ENCODE assay signal across 1 cellular context in genomic region chr2:217801711-217802110, GRCh38.
TF ChIP-seq lines count a peak whose summit lies in the region.

No MANE protein-coding gene starts in this region.

TF ChIP-seq in IMR-90, 13 proteins besides CTCF, POLR2A, EP300 and RAD21:
- TF ChIP-seq RFX5 (IDR thresholded peaks at IDR 0.05; ENCODE audit: low read depth, low read length) (no peak), CHD1 (IDR thresholded peaks at IDR 0.05; ENCODE audit: low read depth, low read length) (no peak), NFE2L2 (IDR thresholded peaks at IDR 0.05; ENCODE audit: low read depth, low read length) (no peak), MAFK (IDR thresholded peaks at IDR 0.05; ENCODE audit: low read depth, low read length) (no peak), FOS (IDR thresholded peaks at IDR 0.05; ENCODE audit: low read depth, low read length) (no peak), SMC3 (IDR thresholded peaks at IDR 0.05; ENCODE audit: low read depth, low read length) (no peak), USF2 (IDR thresholded peaks at IDR 0.05; ENCODE audit: low read depth, low read length) (no peak), BHLHE40 (IDR thresholded peaks at IDR 0.05; ENCODE audit: low read depth, low read length) (no peak), RCOR1 (IDR thresholded peaks at IDR 0.05; ENCODE audit: insufficient replicate concordance, low read length) (no peak), MXI1 (IDR thresholded peaks at IDR 0.05; ENCODE audit: borderline replicate concordance, low read depth, low read length) (no peak), MAZ (IDR thresholded peaks at IDR 0.05; ENCODE audit: borderline replicate concordance, low read depth, low read length) (no peak), CEBPB (IDR thresholded peaks at IDR 0.05; ENCODE audit: low read depth, low read length) (no peak), ELK1 (IDR thresholded peaks at IDR 0.05; ENCODE audit: borderline replicate concordance, low read depth, low read length) (no peak)
